1 cellular context compared by ENCODE assay signal in the genomic region with DNA sequence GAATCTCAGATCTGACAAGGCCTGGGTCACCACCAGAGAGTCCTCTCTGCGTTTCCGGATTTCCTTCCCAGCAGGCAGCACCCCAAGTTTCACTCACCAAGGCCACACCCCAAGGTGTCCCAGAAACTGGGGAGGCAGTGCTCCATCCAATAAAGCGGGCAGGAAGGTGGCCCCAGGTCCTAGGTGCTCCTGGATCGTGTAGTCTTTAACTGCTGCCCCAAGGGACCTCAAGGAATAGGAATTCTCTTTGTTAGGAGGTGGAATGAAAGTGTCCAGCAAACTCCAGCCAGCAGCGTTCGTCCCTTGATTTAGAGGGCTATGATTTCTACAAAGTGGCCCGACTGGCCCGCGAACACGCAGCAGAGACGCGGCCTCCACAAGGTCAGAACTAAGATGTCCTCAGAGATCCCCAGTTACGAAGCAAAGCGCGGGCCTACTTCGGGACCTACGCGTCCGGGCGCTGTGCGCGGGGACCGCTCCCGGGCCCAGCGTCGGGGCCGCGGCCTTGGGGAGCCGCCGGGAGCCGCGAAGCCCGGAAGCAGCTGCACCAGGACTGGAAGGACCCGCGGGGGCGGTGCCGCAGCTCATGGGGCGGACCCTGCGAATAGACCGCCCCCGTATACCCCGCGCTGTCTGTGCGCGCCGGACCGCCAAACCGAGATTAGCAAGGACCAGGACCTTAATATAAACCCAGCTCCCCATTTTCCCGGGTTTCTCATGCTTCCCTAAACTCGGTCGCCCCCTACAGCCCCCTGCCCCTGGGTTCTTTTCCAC.
TF ChIP-seq lines count a peak whose summit lies in the region.

A gene with protein sequence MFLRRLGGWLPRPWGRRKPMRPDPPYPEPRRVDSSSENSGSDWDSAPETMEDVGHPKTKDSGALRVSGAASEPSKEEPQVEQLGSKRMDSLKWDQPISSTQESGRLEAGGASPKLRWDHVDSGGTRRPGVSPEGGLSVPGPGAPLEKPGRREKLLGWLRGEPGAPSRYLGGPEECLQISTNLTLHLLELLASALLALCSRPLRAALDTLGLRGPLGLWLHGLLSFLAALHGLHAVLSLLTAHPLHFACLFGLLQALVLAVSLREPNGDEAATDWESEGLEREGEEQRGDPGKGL (minus strand): TSS at position 555 of the 774 bp plus-strand sequence. CDS start 831 bp downstream, outside the sequence.

TF ChIP-seq in GM23338, 12 proteins besides CTCF, POLR2A, EP300 and RAD21 (continued from another document):
- TF ChIP-seq, protein P1, sequence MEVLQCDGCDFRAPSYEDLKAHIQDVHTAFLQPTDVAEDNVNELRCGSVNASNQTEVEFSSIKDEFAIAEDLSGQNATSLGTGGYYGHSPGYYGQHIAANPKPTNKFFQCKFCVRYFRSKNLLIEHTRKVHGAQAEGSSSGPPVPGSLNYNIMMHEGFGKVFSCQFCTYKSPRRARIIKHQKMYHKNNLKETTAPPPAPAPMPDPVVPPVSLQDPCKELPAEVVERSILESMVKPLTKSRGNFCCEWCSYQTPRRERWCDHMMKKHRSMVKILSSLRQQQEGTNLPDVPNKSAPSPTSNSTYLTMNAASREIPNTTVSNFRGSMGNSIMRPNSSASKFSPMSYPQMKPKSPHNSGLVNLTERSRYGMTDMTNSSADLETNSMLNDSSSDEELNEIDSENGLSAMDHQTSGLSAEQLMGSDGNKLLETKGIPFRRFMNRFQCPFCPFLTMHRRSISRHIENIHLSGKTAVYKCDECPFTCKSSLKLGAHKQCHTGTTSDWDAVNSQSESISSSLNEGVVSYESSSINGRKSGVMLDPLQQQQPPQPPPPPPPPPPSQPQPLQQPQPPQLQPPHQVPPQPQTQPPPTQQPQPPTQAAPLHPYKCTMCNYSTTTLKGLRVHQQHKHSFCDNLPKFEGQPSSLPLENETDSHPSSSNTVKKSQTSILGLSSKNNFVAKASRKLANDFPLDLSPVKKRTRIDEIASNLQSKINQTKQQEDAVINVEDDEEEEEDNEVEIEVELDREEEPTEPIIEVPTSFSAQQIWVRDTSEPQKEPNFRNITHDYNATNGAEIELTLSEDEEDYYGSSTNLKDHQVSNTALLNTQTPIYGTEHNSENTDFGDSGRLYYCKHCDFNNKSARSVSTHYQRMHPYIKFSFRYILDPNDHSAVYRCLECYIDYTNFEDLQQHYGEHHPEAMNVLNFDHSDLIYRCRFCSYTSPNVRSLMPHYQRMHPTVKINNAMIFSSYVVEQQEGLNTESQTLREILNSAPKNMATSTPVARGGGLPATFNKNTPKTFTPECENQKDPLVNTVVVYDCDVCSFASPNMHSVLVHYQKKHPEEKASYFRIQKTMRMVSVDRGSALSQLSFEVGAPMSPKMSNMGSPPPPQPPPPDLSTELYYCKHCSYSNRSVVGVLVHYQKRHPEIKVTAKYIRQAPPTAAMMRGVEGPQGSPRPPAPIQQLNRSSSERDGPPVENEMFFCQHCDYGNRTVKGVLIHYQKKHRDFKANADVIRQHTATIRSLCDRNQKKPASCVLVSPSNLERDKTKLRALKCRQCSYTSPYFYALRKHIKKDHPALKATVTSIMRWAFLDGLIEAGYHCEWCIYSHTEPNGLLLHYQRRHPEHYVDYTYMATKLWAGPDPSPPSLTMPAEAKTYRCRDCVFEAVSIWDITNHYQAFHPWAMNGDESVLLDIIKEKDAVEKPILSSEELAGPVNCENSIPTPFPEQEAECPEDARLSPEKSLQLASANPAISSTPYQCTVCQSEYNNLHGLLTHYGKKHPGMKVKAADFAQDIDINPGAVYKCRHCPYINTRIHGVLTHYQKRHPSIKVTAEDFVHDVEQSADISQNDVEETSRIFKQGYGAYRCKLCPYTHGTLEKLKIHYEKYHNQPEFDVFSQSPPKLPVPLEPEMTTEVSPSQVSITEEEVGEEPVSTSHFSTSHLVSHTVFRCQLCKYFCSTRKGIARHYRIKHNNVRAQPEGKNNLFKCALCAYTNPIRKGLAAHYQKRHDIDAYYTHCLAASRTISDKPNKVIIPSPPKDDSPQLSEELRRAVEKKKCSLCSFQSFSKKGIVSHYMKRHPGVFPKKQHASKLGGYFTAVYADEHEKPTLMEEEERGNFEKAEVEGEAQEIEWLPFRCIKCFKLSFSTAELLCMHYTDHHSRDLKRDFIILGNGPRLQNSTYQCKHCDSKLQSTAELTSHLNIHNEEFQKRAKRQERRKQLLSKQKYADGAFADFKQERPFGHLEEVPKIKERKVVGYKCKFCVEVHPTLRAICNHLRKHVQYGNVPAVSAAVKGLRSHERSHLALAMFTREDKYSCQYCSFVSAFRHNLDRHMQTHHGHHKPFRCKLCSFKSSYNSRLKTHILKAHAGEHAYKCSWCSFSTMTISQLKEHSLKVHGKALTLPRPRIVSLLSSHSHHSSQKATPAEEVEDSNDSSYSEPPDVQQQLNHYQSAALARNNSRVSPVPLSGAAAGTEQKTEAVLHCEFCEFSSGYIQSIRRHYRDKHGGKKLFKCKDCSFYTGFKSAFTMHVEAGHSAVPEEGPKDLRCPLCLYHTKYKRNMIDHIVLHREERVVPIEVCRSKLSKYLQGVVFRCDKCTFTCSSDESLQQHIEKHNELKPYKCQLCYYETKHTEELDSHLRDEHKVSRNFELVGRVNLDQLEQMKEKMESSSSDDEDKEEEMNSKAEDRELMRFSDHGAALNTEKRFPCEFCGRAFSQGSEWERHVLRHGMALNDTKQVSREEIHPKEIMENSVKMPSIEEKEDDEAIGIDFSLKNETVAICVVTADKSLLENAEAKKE (CRISPR knock-in tag; IDR thresholded peaks at IDR 0.05), result no peak
- peak; percentile 88 for TF ChIP-seq POLR2AphosphoS5 (IDR thresholded peaks at IDR 0.05; ENCODE audit: low read depth)
- no peak for TF ChIP-seq EZH2phosphoT487 (IDR thresholded peaks at IDR 0.05; ENCODE audit: unreplicated experiment)
- 0 out of 2 replicates have a peak, but pooled peaks have one; percentile 24 for TF ChIP-seq CREB1 (CRISPR knock-in tag; IDR thresholded peaks at IDR 0.05; ENCODE audit: low read depth)
